In genomic region chr3:190260301-190260700, GRCh38 we compare ENCODE assay signal across 29 cellular contexts.
DNase-seq lines count a peak whose midpoint lies in the region; ATAC-seq, FAIRE-seq and TF ChIP-seq lines count a peak whose summit lies in the region.
"Had no signal": no experiment of that assay in that cellular context is flagged by ENCODE, and none has a peak within 500 bp of the region (broad histone marks: within the 10 kb centered on the region; RNA-seq: fewer than 3 reads in every experiment).

No MANE protein-coding gene starts in this region.

- TF ChIP-seq CTCF in HEK293 (tag by site-specific recombination; IDR thresholded peaks at IDR 0.05): no peak
- TF ChIP-seq CTCF in bronchial epithelial cell (IDR thresholded peaks at IDR 0.05; ENCODE audit: insufficient read depth, low read length, severe bottlenecking): no peak

- FAIRE-seq in bronchial epithelial cell (lab: Jason Lieb, UNC): peak; percentile 18
- FAIRE-seq: A549, GM12892, HTR-8/SVneo had no signal

- no peak overlapping the region for H3K27ac ChIP-seq in HEK293 (ENCODE audit: extremely low read depth, low read depth, low read length)
- H3K27ac ChIP-seq: A549, C4-2B had no signal

- intact Hi-C loops in sciatic nerve (cut with DNase I): no loop called here

- H3K4me3 ChIP-seq in HEK293 (ENCODE audit: low read depth, low read length) (no peak overlapping the region), bronchial epithelial cell (ENCODE audit: low read depth, low read length) (no peak overlapping the region)
- H3K4me3 ChIP-seq: A549 had no signal

- POLR2A ChIA-PET in HEK293 (lab: Yijun Ruan, JAX): no interaction called here

- peak; percentile 38 for ATAC-seq in sciatic nerve
- ATAC-seq: A549; CD8-positive, alpha-beta T cell had no signal

- CTCF ChIA-PET in HEK293 (lab: Yijun Ruan, JAX): no interaction called here

- no peaks in the 10 kb centered on the region for H3K27me3 ChIP-seq in bronchial epithelial cell (ENCODE audit: control insufficient read depth, insufficient read depth, low read length)

- DNase-seq in bronchial epithelial cell (ENCODE audit: low read depth) (peak; percentile 29), fibroblast of peridontal ligament (ENCODE audit: extremely low read depth) (peak; percentile 15), sciatic nerve (ENCODE audit: low spot score) (no peak), Ammon's horn (ENCODE audit: low spot score) (no peak), activated gamma-delta T cell (lab: John Stamatoyannopoulos, UW) (no peak), NCI-H524 (lab: John Stamatoyannopoulos, UW) (no peak), HK-2 (ENCODE audit: unreplicated experiment) (no peak)
- DNase-seq: CD8-positive, alpha-beta T cell; DMS 273 treated with DMSO at 0.1 percent for 48 hours; DMS79; EL; GF-D8; H7; KBM-7; MV-4-11; NCI-H1105; NCI-H1436 treated with DMSO at 0.1 percent for 48 hours; NCI-H1930; NCI-H2107; NCI-H524 treated with DMSO at 0.1 percent for 48 hours; NCI-H82; NK-92 treated with Interleukin-12 subunit alpha and Interleukin-12 subunit beta, amount 100 ng/mL, for 24 hours; RPMI8226; SHP77 had no signal

- H3K36me3 ChIP-seq in HEK293 (ENCODE audit: control insufficient read depth in 2 of 2, insufficient read depth in 1 of 2, low read length in 2 of 2) (no peaks in the 10 kb centered on the region), bronchial epithelial cell (ENCODE audit: control insufficient read depth, insufficient read depth, low read length) (no peaks in the 10 kb centered on the region)

- H3K9me3 ChIP-seq in HEK293 (ENCODE audit: control insufficient read depth, insufficient read depth, low read depth, low read length): no peaks in the 10 kb centered on the region
- H3K9me3 ChIP-seq: A549 had no signal

- no peaks in the 10 kb centered on the region for H3K4me1 ChIP-seq in HEK293 (ENCODE audit: control insufficient read depth, insufficient read depth, low read length)
- H3K4me1 ChIP-seq: A549 had no signal

TF ChIP-seq in HEK293, 187 proteins besides CTCF, POLR2A, EP300 and RAD21:
- TF ChIP-seq ZNF654 (tag by site-specific recombination; IDR thresholded peaks at IDR 0.05; ENCODE audit: low read depth): no peak
- TF ChIP-seq ZNF521 (tag by site-specific recombination; IDR thresholded peaks at IDR 0.05): no peak
- no peak for TF ChIP-seq HOXC10 (CRISPR knock-in tag; IDR thresholded peaks at IDR 0.05)
- no peak for TF ChIP-seq ZNF473 (tag by site-specific recombination; IDR thresholded peaks at IDR 0.05)
- TF ChIP-seq ZNF548 (tag by site-specific recombination; IDR thresholded peaks at IDR 0.05): peak; percentile 50; the same call in 1 of the 2 replicates
- TF ChIP-seq ZNF677 (tag by site-specific recombination; IDR thresholded peaks at IDR 0.05): no peak

Comparison
In these comparisons a context has a peak if more than half of its experiments do, and no peak if none do; other contexts are left out.
1. DNase-seq: peak in bronchial epithelial cell (single experiment) and fibroblast of peridontal ligament (single experiment); none in sciatic nerve (single experiment), Ammon's horn (single experiment), activated gamma-delta T cell (single experiment), NCI-H524 (0 of 2) and HK-2 (single experiment).